In genomic region chr12:70275045-70275444, GRCh38 we compare ENCODE assay signal across 1 cellular context.
TF ChIP-seq lines count a peak whose summit lies in the region.

No MANE protein-coding gene starts in this region.

TF ChIP-seq in GM23338, 12 proteins besides CTCF, POLR2A, EP300 and RAD21 (continued from another document):
- TF ChIP-seq REST (IDR thresholded peaks at IDR 0.05; ENCODE audit: unreplicated experiment), result no peak
